16 cellular contexts compared by ENCODE assay signal in the genomic region with DNA sequence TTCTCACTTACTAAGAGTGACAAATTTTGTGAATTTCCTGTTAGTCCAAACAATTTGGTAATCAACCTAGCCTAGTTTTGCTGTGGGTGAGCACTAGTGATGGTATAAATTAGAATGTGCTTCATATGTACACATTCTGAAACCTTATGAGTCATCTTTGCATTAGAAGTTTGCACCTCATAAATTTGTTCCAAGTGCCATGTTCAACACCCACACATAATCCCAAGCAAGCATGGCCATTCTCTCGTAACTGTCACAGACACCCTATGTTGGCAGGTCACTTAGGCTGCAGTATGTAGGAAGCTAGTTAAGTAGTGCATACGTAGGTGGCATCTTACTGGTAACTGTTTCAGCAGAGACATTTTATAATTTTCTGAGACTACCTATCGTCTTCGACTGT. TPM values are rescaled to one million over a fixed set of nuclear protein-coding genes. Genes with fewer than 3 reads are reported as not detected.
DNase-seq lines count a peak whose midpoint lies in the region; ATAC-seq and TF ChIP-seq lines count a peak whose summit lies in the region.
"Had no signal": no experiment of that assay in that cellular context is flagged by ENCODE, and none has a peak within 500 bp of the region (broad histone marks: within the 10 kb centered on the region; RNA-seq: fewer than 3 reads in every experiment).

No MANE protein-coding gene starts in this region.

- H3K18ac ChIP-seq in neuronal stem cell (ENCODE audit: low read length), result no peak overlapping the region

- no peak overlapping the region for H2BK15ac ChIP-seq in neuronal stem cell (ENCODE audit: low read length)

- no peak overlapping the region for H3K4ac ChIP-seq in neuronal stem cell (ENCODE audit: low read length)

- H3K9ac ChIP-seq in neuronal stem cell (ENCODE audit: low read depth, low read length, poor library complexity), result no peak overlapping the region

- peaks cover 30% of the 10 kb centered on the region for H3K4me1 Mint-ChIP-seq in activated naive CD8-positive, alpha-beta T cell treated with anti-CD3 and anti-CD28 coated beads, Interleukin-2, amount 50 U/mL, for 24 hours
- H3K4me1 Mint-ChIP-seq in stimulated activated naive CD8-positive, alpha-beta T cell treated with anti-CD3 and anti-CD28 coated beads, Interleukin-15, amount 100 ng/mL, for 72 hours, result peaks cover 16% of the 10 kb centered on the region

- intact Hi-C loops in ascending aorta (cut with DNase I), result loop anchor here (5.0 kb wide), 1 partner anchor 98 kb away; no protein-coding TSS in a partner anchor

- H3K27ac Mint-ChIP-seq in activated naive CD8-positive, alpha-beta T cell treated with anti-CD3 and anti-CD28 coated beads, Interleukin-2, amount 50 U/mL, for 24 hours, result peak overlapping the region; percentile 30
- H3K27ac Mint-ChIP-seq in stimulated activated naive CD8-positive, alpha-beta T cell treated with anti-CD3 and anti-CD28 coated beads, Interleukin-15, amount 100 ng/mL, for 72 hours, result no peak overlapping the region
- H3K27ac Mint-ChIP-seq: mesothelial cell of epicardium had no signal

- no peak for TF ChIP-seq CTCF in ascending aorta (IDR thresholded peaks at IDR 0.05)

- in situ Hi-C loops in HAP-1 (cut with MboI; ENCODE audit: low sequenced_read_pairs), result no loop called here

- H3K27ac ChIP-seq in ascending aorta (no peak overlapping the region), neuronal stem cell (replicated peaks; ENCODE audit: low read length) (no peak overlapping the region)
- H3K27ac ChIP-seq: body of pancreas, epithelial cell of prostate, uterus had no signal

- H3K14ac ChIP-seq in neuronal stem cell (ENCODE audit: low read length), result no peak overlapping the region

- no peak overlapping the region for H2AK5ac ChIP-seq in neuronal stem cell (ENCODE audit: low read depth, low read length)

- H3K9me3 Mint-ChIP-seq in activated naive CD8-positive, alpha-beta T cell treated with anti-CD3 and anti-CD28 coated beads, Interleukin-2, amount 50 U/mL, for 24 hours, result no peaks in the 10 kb centered on the region
- no peaks in the 10 kb centered on the region for H3K9me3 Mint-ChIP-seq in stimulated activated naive CD8-positive, alpha-beta T cell treated with anti-CD3 and anti-CD28 coated beads, Interleukin-15, amount 100 ng/mL, for 72 hours
- H3K9me3 Mint-ChIP-seq: mesothelial cell of epicardium had no signal

- H4K91ac ChIP-seq in neuronal stem cell (ENCODE audit: low read depth, low read length, poor library complexity), result no peak overlapping the region

- H3K36me3 ChIP-seq in ascending aorta (peaks cover 0 to 11% of the 10 kb centered on the region in 2 donors), neuronal stem cell (replicated peaks in 1 of 2; ENCODE audit: control insufficient read depth in 2 of 2, insufficient read depth in 2 of 2, low read length in 2 of 2) (peaks cover 0 to 32% of the 10 kb centered on the region in 2 donors), HAP-1 (replicated peaks) (peaks cover 3% of the 10 kb centered on the region)
- H3K36me3 ChIP-seq: BE2C, uterus had no signal

- H3K4me1 ChIP-seq in ascending aorta, result no peaks in the 10 kb centered on the region
- peaks cover 7 to 8% of the 10 kb centered on the region in 2 donors for H3K4me1 ChIP-seq in neuronal stem cell (ENCODE audit: control insufficient read depth in 2 of 2, insufficient read depth in 1 of 2, low read depth in 1 of 2, low read length in 2 of 2)
- H3K4me1 ChIP-seq in HAP-1, result no peaks in the 10 kb centered on the region
- H3K4me1 ChIP-seq: BE2C, body of pancreas, uterus had no signal

- H2AFZ ChIP-seq in neuronal stem cell (ENCODE audit: low read length), result no peak overlapping the region

- no CpG with 5 or more reads among the region's 4 CpGs for WGBS in neuronal stem cell (ENCODE audit: extremely low coverage in 2 of 2, insufficient read length in 2 of 2, insufficient replicate concordance in 1 of 2), 2 donors

- no peaks in the 10 kb centered on the region for H3K9me3 ChIP-seq in ascending aorta
- no peaks in the 10 kb centered on the region for H3K9me3 ChIP-seq in neuronal stem cell (replicated peaks in 1 of 2; ENCODE audit: control insufficient read depth in 2 of 2, insufficient read depth in 1 of 2, low read depth in 1 of 2, low read length in 2 of 2)
- no peaks in the 10 kb centered on the region for H3K9me3 ChIP-seq in HAP-1
- H3K9me3 ChIP-seq: BE2C, body of pancreas, uterus had no signal

- no peak overlapping the region for H3K4me2 ChIP-seq in neuronal stem cell (ENCODE audit: insufficient read depth, low read length, poor library complexity, severe bottlenecking)

- no peaks in the 10 kb centered on the region for H3K27me3 ChIP-seq in ascending aorta
- no peaks in the 10 kb centered on the region for H3K27me3 ChIP-seq in neuronal stem cell (ENCODE audit: control insufficient read depth in 3 of 3, insufficient read depth in 3 of 3, low read depth in 1 of 3, low read length in 3 of 3)
- no peaks in the 10 kb centered on the region for H3K27me3 ChIP-seq in HAP-1 (ENCODE audit: low read depth)
- H3K27me3 ChIP-seq: BE2C, body of pancreas, uterus had no signal

- no peaks in the 10 kb centered on the region for H3K79me1 ChIP-seq in neuronal stem cell (ENCODE audit: low read depth, low read length)

- H3K27me3 Mint-ChIP-seq in activated naive CD8-positive, alpha-beta T cell treated with anti-CD3 and anti-CD28 coated beads, Interleukin-2, amount 50 U/mL, for 24 hours, result no peaks in the 10 kb centered on the region
- H3K27me3 Mint-ChIP-seq in stimulated activated naive CD8-positive, alpha-beta T cell treated with anti-CD3 and anti-CD28 coated beads, Interleukin-15, amount 100 ng/mL, for 72 hours, result peaks cover 6% of the 10 kb centered on the region

- H2BK5ac ChIP-seq in neuronal stem cell (ENCODE audit: low read length), result no peak overlapping the region

- H4K8ac ChIP-seq in neuronal stem cell (ENCODE audit: low read depth, low read length), result no peak overlapping the region

- no peak overlapping the region for H2BK12ac ChIP-seq in neuronal stem cell (ENCODE audit: low read length)

- H3K4me3 ChIP-seq in ascending aorta (no peak overlapping the region), neuronal stem cell (ENCODE audit: low read length in 2 of 2) (no peak overlapping the region), HAP-1 (no peak overlapping the region)
- H3K4me3 ChIP-seq: body of pancreas, uterus had no signal

- no peak overlapping the region for H3K23ac ChIP-seq in neuronal stem cell (ENCODE audit: low read depth, low read length, poor library complexity)

- peak; percentile 17 for DNase-seq in stimulated activated CD8-positive, alpha-beta memory T cell treated with anti-CD3 and anti-CD28 coated beads, Interleukin-4, amount 100 ng/mL, for 24 hours (ENCODE audit: low read depth)
- DNase-seq in stimulated activated CD8-positive, alpha-beta memory T cell treated with anti-CD3 and anti-CD28 coated beads, Interleukin-4, amount 100 ng/mL, for 48 hours, result no peak
- no peak for DNase-seq in activated naive CD8-positive, alpha-beta T cell treated with anti-CD3 and anti-CD28 coated beads, Interleukin-2, amount 50 U/mL, for 24 hours
- peak in 1 of 2 donors; percentile 41 for DNase-seq in stimulated activated naive CD8-positive, alpha-beta T cell treated with anti-CD3 and anti-CD28 coated beads, Interleukin-15, amount 100 ng/mL, for 72 hours
- DNase-seq in ascending aorta (ENCODE audit: low spot score in 2 of 2) (no peak), neuronal stem cell (ENCODE audit: low spot score) (no peak), HAP-1 (ENCODE audit: low spot score in 2 of 2) (no peak)
- DNase-seq: BE2C, body of pancreas, GF-D8, NCI-H1436, NCI-H82, uterus had no signal

- peaks cover 17% of the 10 kb centered on the region for H3K36me3 Mint-ChIP-seq in activated naive CD8-positive, alpha-beta T cell treated with anti-CD3 and anti-CD28 coated beads, Interleukin-2, amount 50 U/mL, for 24 hours (ENCODE audit: low read depth)

- H3K4me3 Mint-ChIP-seq in activated naive CD8-positive, alpha-beta T cell treated with anti-CD3 and anti-CD28 coated beads, Interleukin-2, amount 50 U/mL, for 24 hours, result peak overlapping the region; percentile 29
- H3K4me3 Mint-ChIP-seq in stimulated activated naive CD8-positive, alpha-beta T cell treated with anti-CD3 and anti-CD28 coated beads, Interleukin-15, amount 100 ng/mL, for 72 hours, result no peak overlapping the region
- H3K4me3 Mint-ChIP-seq: mesothelial cell of epicardium had no signal

- H2BK120ac ChIP-seq in neuronal stem cell (ENCODE audit: low read depth, low read length), result no peak overlapping the region

- ATAC-seq in HG03175 (IDR thresholded peaks at IDR 0.05; ENCODE audit: unreplicated experiment), result peak; percentile 72
- peak; percentile 91 for ATAC-seq in activated naive CD8-positive, alpha-beta T cell treated with anti-CD3 and anti-CD28 coated beads, Interleukin-2, amount 50 U/mL, for 24 hours
- peak; percentile 96 for ATAC-seq in stimulated activated naive CD8-positive, alpha-beta T cell treated with anti-CD3 and anti-CD28 coated beads, Interleukin-15, amount 100 ng/mL, for 72 hours
- ATAC-seq: body of pancreas had no signal

RNA-seq across cellular contexts. Expression of gene NAB1, which starts 46.9 kb away (rescaled TPM):
- 63.2 TPM for total RNA-seq in ascending aorta
- 33.1 TPM for polyA plus RNA-seq in neuronal stem cell (2013, experiment 1 of 2)
- 33.9 TPM for polyA plus RNA-seq in neuronal stem cell (2013, experiment 2 of 2)
